24 cellular contexts compared by ENCODE assay signal in the genomic region with DNA sequence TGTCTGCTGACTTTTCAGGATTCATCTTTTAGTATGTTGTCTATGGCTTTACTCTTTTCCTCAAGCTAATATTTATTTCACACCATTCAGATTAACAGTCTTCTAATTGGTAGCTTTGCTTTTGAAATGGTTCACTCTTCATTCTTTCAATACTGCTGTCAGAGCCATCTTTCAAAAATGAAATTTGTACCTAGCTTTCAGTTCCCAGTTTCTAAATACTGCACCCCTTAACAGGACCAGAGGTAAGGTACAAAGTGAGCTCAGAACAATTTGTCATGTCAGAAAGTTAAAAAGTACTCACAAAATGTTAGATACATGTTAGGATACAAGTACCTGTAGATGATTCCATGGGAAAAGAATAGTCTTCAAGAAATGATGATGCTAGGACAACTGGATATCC.
"Had no signal": no experiment of that assay in that cellular context is flagged by ENCODE, and none has a peak within 500 bp of the region (broad histone marks: within the 10 kb centered on the region; RNA-seq: fewer than 3 reads in every experiment).

No MANE protein-coding gene starts in this region.

- H3K36me3 ChIP-seq: neural progenitor cell, ovary, right atrium auricular region, sigmoid colon, thoracic aorta, transverse colon had no signal

- H3K4me3 ChIP-seq: hepatocyte, lung, neural progenitor cell, ovary, right atrium auricular region, sigmoid colon, skin epidermis, stomach, thoracic aorta, transverse colon had no signal

- DNase-seq: effector CD4-positive, alpha-beta T cell; endodermal cell; erythroblast; foreskin keratinocyte; kidney; left colon; left ventricle myocardium superior; mesenchymal stem cell; midbrain; nucleus accumbens; ovary; sigmoid colon; stimulated activated CD4-positive, alpha-beta T cell treated with anti-CD3 and anti-CD28 coated beads, Interleukin-12 subunit alpha, Interleukin-12 subunit beta, amount 100 ng/mL, for 4 hours; stimulated activated naive CD4-positive, alpha-beta T cell; stomach; substantia nigra; transverse colon had no signal

- H3K27ac ChIP-seq: foreskin keratinocyte, hepatocyte, neural progenitor cell, ovary, right atrium auricular region, sigmoid colon, skin epidermis, stomach, thoracic aorta, transverse colon had no signal

- H3K27me3 ChIP-seq: foreskin keratinocyte, hepatocyte, neural progenitor cell, ovary, right atrium auricular region, sigmoid colon, stomach, transverse colon had no signal

- ATAC-seq: foreskin keratinocyte; left colon; left ventricle myocardium superior; natural killer cell treated with Interleukin-12 subunit alpha and Interleukin-12 subunit beta and Interleukin-15 and Interleukin-18, amount 100 ng/mL, for 72 hours had no signal
